Comparison of ENCODE assay signal across 1 cellular context in the genomic region with DNA sequence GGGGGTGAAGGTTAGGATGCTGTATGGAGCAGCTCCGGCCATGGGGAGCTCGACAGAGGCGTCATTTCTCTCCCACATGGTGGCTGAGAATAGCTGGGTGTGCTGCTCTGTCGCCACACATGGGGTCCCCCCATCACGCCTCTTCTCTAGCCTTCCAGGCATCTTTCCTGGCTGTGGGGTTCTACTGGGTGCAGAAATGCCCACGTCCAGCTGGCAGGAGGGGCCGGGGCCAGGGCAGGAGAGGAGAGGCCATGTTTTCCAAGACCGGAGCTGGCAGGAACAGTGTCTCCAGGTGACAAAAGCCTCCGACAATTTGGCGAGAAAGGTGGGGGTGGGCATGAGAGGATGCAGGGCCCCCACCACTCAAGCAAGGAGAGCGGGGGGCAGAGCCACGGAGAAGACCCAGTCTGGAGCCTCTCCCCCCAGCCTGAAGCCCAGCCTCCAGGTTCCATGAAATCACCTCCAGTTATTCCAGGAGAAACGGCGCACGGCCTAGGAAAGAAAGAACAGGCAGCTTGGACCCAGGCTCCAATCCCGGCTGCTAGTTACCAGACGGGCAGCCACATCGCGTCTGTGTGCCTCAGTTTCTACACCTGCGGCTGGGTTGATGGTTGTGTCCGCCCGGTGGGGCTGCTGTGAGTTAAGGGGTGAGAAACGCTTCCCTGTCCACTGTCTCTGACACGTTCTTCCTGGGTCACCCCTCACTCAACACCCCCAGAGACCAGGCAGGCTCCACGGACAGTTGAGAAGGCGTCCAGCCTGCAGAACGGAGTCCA.
TF ChIP-seq lines count a peak whose summit lies in the region.

No MANE protein-coding gene starts in this region.

TF ChIP-seq in H1, 55 proteins besides CTCF, POLR2A, EP300 and RAD21:
- TF ChIP-seq JUND (IDR thresholded peaks at IDR 0.05; ENCODE audit: low read length) (no peak), ATF2 (IDR thresholded peaks at IDR 0.05; ENCODE audit: low read length) (no peak), CBX5 (IDR thresholded peaks at IDR 0.05; ENCODE audit: low read depth, low read length) (no peak), CHD2 (IDR thresholded peaks at IDR 0.05; ENCODE audit: low read length) (no peak), BCL11A (IDR thresholded peaks at IDR 0.05; ENCODE audit: low read depth in 2 of 2, low read length in 2 of 2) (no peak), CREB1 (IDR thresholded peaks at IDR 0.05) (no peak), GABPA (IDR thresholded peaks at IDR 0.05; ENCODE audit: borderline replicate concordance, insufficient read depth, low read length) (no peak), SIX5 (IDR thresholded peaks at IDR 0.05; ENCODE audit: low read depth, low read length) (no peak), POLR2AphosphoS5 (IDR thresholded peaks at IDR 0.05; ENCODE audit: low read depth, low read length) (no peak), CHD1 (IDR thresholded peaks at IDR 0.05; ENCODE audit: low read depth, low read length) (no peak), SUZ12 (IDR thresholded peaks at IDR 0.05; ENCODE audit: low read length) (no peak), KDM4A (IDR thresholded peaks at IDR 0.05; ENCODE audit: low read depth, low read length, severe bottlenecking) (no peak), CHD7 (IDR thresholded peaks at IDR 0.05; ENCODE audit: insufficient replicate concordance, low read length) (no peak), SAP30 (IDR thresholded peaks at IDR 0.05; ENCODE audit: insufficient read depth, insufficient replicate concordance, low read length) (no peak), KDM5A (IDR thresholded peaks at IDR 0.05; ENCODE audit: low read length) (no peak), BACH1 (IDR thresholded peaks at IDR 0.05; ENCODE audit: low read length) (no peak), POU5F1 (IDR thresholded peaks at IDR 0.05; ENCODE audit: low read depth, low read length) (no peak), TBP (IDR thresholded peaks at IDR 0.05; ENCODE audit: low read depth, low read length) (no peak), MAFK (IDR thresholded peaks at IDR 0.05; ENCODE audit: low read depth, low read length) (no peak), TAF1 (IDR thresholded peaks at IDR 0.05; ENCODE audit: low read depth, low read length) (no peak)
